In genomic region chr14:28406181-28406580, GRCh38 we compare ENCODE assay signal across 27 cellular contexts.
DNase-seq lines count a peak whose midpoint lies in the region; ATAC-seq, FAIRE-seq and TF ChIP-seq lines count a peak whose summit lies in the region.
"Had no signal": no experiment of that assay in that cellular context is flagged by ENCODE, and none has a peak within 500 bp of the region (broad histone marks: within the 10 kb centered on the region; RNA-seq: fewer than 3 reads in every experiment).

No MANE protein-coding gene starts in this region.

- intact Hi-C loops in left ventricle myocardium inferior (cut with micrococcal nuclease), result no loop called here

- TF ChIP-seq CTCF in astrocyte (IDR thresholded peaks at IDR 0.05; ENCODE audit: insufficient read depth, low read depth, low read length) (no peak), fibroblast of pulmonary artery (IDR thresholded peaks at IDR 0.05; ENCODE audit: low read length, missing control alignments) (no peak), left ventricle myocardium inferior (IDR thresholded peaks at IDR 0.05; ENCODE audit: borderline replicate concordance) (no peak), coronary artery (IDR thresholded peaks at IDR 0.05) (no peak)

- H3K9me3 ChIP-seq in astrocyte (ENCODE audit: insufficient read depth, low read depth, low read length) (no peaks in the 10 kb centered on the region), left ventricle myocardium inferior (replicated peaks) (no peaks in the 10 kb centered on the region)
- H3K9me3 ChIP-seq: BLaER1, tibial nerve had no signal

- H3K27me3 ChIP-seq in astrocyte (ENCODE audit: insufficient read depth, low read length), result no peaks in the 10 kb centered on the region
- H3K27me3 ChIP-seq in left ventricle myocardium inferior (ENCODE audit: low read depth), result no peaks in the 10 kb centered on the region
- H3K27me3 ChIP-seq: BLaER1, tibial nerve had no signal

- no peaks in the 10 kb centered on the region for H3K27me3 Mint-ChIP-seq in astrocyte (ENCODE audit: low read depth, unreplicated experiment)
- H3K27me3 Mint-ChIP-seq: activated CD4-positive, alpha-beta memory T cell treated with anti-CD3 and anti-CD28 coated beads for 36 hours; activated naive CD8-positive, alpha-beta T cell treated with anti-CD3 and anti-CD28 coated beads, Interleukin-2, amount 50 U/mL, for 24 hours; T-helper 17 cell had no signal

- H3K36me3 ChIP-seq in astrocyte (ENCODE audit: insufficient read depth, low read length), result no peaks in the 10 kb centered on the region
- H3K36me3 ChIP-seq in left ventricle myocardium inferior, result no peaks in the 10 kb centered on the region
- H3K36me3 ChIP-seq: BLaER1, tibial nerve had no signal

- no peak for FAIRE-seq in astrocyte (lab: Jason Lieb, UNC)
- FAIRE-seq: GM12878, TTC549 had no signal

- H3K4me1 ChIP-seq in astrocyte (ENCODE audit: insufficient read depth, low read length), result peaks cover 2% of the 10 kb centered on the region
- H3K4me1 ChIP-seq in left ventricle myocardium inferior, result no peaks in the 10 kb centered on the region
- H3K4me1 ChIP-seq: BLaER1, tibial nerve had no signal

- H3K79me2 ChIP-seq in astrocyte (ENCODE audit: insufficient read depth, low read length), result no peaks in the 10 kb centered on the region

- H2AFZ ChIP-seq in astrocyte (ENCODE audit: low read depth, low read length), result no peak overlapping the region

- H3K4me3 ChIP-seq in astrocyte (ENCODE audit: insufficient read depth, low read depth, low read length) (no peak overlapping the region), fibroblast of pulmonary artery (replicated peaks; ENCODE audit: low read depth, low read length) (no peak overlapping the region), left ventricle myocardium inferior (no peak overlapping the region), coronary artery (no peak overlapping the region)
- H3K4me3 ChIP-seq: BLaER1, GM12878, tibial nerve had no signal

- H3K9ac ChIP-seq in astrocyte (ENCODE audit: low read length), result no peak overlapping the region
- H3K9ac ChIP-seq: BLaER1 had no signal

- peaks cover 1% of the 10 kb centered on the region for H3K9me3 Mint-ChIP-seq in astrocyte (ENCODE audit: unreplicated experiment)

- H3K36me3 Mint-ChIP-seq in astrocyte (ENCODE audit: low read depth, unreplicated experiment), result no peaks in the 10 kb centered on the region
- H3K36me3 Mint-ChIP-seq: activated CD4-positive, alpha-beta memory T cell treated with anti-CD3 and anti-CD28 coated beads for 36 hours; brain had no signal

- no peaks in the 10 kb centered on the region for H3K4me1 Mint-ChIP-seq in astrocyte (ENCODE audit: low read depth, unreplicated experiment)
- H3K4me1 Mint-ChIP-seq: activated naive CD8-positive, alpha-beta T cell treated with anti-CD3 and anti-CD28 coated beads, Interleukin-2, amount 50 U/mL, for 24 hours; T-helper 17 cell had no signal

- DNase-seq in NCI-H1694 treated with DMSO at 0.1 percent for 48 hours (lab: John Stamatoyannopoulos, UW) (peak; percentile 81), astrocyte (ENCODE audit: low read depth) (peak; percentile 60), fibroblast of pulmonary artery (ENCODE audit: low read depth) (peak; percentile 35), left ventricle myocardium inferior (no peak), NCI-H345 treated with DMSO at 0.1 percent for 48 hours (lab: John Stamatoyannopoulos, UW; ENCODE audit: unreplicated experiment) (no peak), coronary artery (ENCODE audit: low spot score) (no peak)
- DNase-seq: activated CD4-positive, alpha-beta memory T cell treated with anti-CD3 and anti-CD28 coated beads for 36 hours; activated naive CD8-positive, alpha-beta T cell treated with anti-CD3 and anti-CD28 coated beads, Interleukin-2, amount 50 U/mL, for 24 hours; activated T-cell treated with anti-CD3 and anti-CD28 coated beads, Interleukin-2, amount 50 U/mL, for 72 hours; DMS 273 treated with DMSO at 0.1 percent for 48 hours; glutamatergic neuron; islet precursor cell; left ventricle myocardium superior; NCI-H1105; NCI-H1930; NCI-H69; posterior cingulate gyrus; Right ventricle myocardium superior; stimulated activated CD4-positive, alpha-beta T cell treated with anti-CD3 and anti-CD28 coated beads, Interleukin-4, amount 100 ng/mL, for 4 hours; T-helper 17 cell had no signal

- no peak overlapping the region for H3K27ac Mint-ChIP-seq in astrocyte (ENCODE audit: unreplicated experiment)
- H3K27ac Mint-ChIP-seq: activated CD4-positive, alpha-beta memory T cell treated with anti-CD3 and anti-CD28 coated beads for 36 hours; activated naive CD8-positive, alpha-beta T cell treated with anti-CD3 and anti-CD28 coated beads, Interleukin-2, amount 50 U/mL, for 24 hours; activated T-cell treated with anti-CD3 and anti-CD28 coated beads, Interleukin-2, amount 50 U/mL, for 72 hours; T-helper 17 cell had no signal

- TF ChIP-seq POLR2A in GM18505 (IDR thresholded peaks at IDR 0.05; ENCODE audit: borderline replicate concordance, extremely low read depth, insufficient read depth, insufficient read length), result no peak

- H4K20me1 ChIP-seq in astrocyte (ENCODE audit: insufficient read depth, low read length), result no peaks in the 10 kb centered on the region
- H4K20me1 ChIP-seq: BLaER1 had no signal

- H3K27ac ChIP-seq in astrocyte (ENCODE audit: low read depth, low read length) (no peak overlapping the region), left ventricle myocardium inferior (replicated peaks) (no peak overlapping the region), coronary artery (no peak overlapping the region)
- H3K27ac ChIP-seq: BLaER1, tibial nerve had no signal

- ATAC-seq in GM18505 (IDR thresholded peaks at IDR 0.05; ENCODE audit: unreplicated experiment), result no peak
- ATAC-seq: activated naive CD8-positive, alpha-beta T cell treated with anti-CD3 and anti-CD28 coated beads, Interleukin-2, amount 50 U/mL, for 24 hours; activated T-cell treated with anti-CD3 and anti-CD28 coated beads, Interleukin-2, amount 50 U/mL, for 72 hours; GM12878; left ventricle myocardium superior; sciatic nerve; T-helper 17 cell had no signal

- H3K4me2 ChIP-seq in astrocyte (ENCODE audit: low read length), result peak overlapping the region; percentile 23
- H3K4me2 ChIP-seq: BLaER1 had no signal

- H3K4me3 Mint-ChIP-seq in astrocyte (ENCODE audit: unreplicated experiment), result no peak overlapping the region
- H3K4me3 Mint-ChIP-seq: activated CD4-positive, alpha-beta memory T cell treated with anti-CD3 and anti-CD28 coated beads for 36 hours; activated naive CD8-positive, alpha-beta T cell treated with anti-CD3 and anti-CD28 coated beads, Interleukin-2, amount 50 U/mL, for 24 hours; activated T-cell treated with anti-CD3 and anti-CD28 coated beads, Interleukin-2, amount 50 U/mL, for 72 hours; brain; T-helper 17 cell had no signal

Comparison
In these comparisons a context has a peak if more than half of its experiments do, and no peak if none do; other contexts are left out.
1. DNase-seq: peak in NCI-H1694 treated with DMSO at 0.1 percent for 48 hours (single experiment), astrocyte (single experiment) and fibroblast of pulmonary artery (single experiment); none in left ventricle myocardium inferior (single experiment), NCI-H345 treated with DMSO at 0.1 percent for 48 hours (single experiment) and coronary artery (single experiment).